8 cellular contexts compared by ENCODE assay signal in the genomic region with DNA sequence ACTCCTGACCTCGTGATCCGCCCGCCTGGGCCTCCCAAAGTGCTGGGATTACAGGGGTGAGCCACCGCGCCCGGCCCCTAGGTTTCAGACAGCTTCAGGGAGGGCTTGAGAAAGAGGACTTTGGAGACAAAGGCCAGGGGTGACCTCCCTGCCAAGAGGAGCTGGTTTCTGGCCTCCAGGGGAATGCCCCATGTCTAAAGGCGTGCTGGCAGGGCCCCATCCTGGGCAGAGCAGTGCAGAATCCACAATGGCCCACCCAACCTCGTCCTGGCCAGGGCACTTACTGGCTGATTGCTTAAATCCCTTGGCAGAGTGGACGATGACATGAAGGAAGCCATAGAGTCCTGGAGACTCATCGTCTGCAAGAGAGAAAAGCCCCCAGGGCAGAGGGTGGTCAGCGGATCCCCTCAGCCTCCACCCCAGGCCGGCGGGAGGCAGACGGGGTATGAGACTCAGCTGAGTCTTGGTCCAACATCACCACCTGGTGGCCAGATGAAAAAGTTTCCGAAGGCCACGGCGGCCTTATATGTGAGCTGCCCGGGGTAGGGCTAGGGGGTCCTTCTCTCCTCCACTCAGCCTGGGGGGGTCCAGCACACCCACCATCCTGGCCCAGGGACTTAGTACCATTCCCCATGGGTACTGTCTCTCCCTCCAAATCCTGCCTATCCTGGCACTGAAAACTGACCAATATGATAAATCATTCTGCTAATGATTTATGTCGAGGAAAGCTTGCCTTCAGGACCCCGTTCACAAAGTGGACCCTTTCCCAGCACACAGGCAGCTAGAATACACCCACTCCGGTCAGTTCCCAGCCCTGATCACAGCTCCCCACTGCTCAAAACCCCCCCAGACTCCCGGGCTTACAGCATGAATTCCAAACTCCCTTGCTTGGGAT. TPM values are rescaled to one million over a fixed set of nuclear protein-coding genes. Genes with fewer than 3 reads are reported as not detected.
DNase-seq lines count a peak whose midpoint lies in the region; ATAC-seq and TF ChIP-seq lines count a peak whose summit lies in the region.

No MANE protein-coding gene starts in this region.

- intact Hi-C loops in PC-9 (cut with micrococcal nuclease; ENCODE audit: unreplicated experiment): no loop called here

- H3F3A ChIP-seq in PC-9 (ENCODE audit: insufficient read depth, low read depth): peaks cover 28% of the 10 kb centered on the region; the same call in 1 of the 2 replicates

- no peak overlapping the region for H2AFZ ChIP-seq in PC-9

- H3K36me3 Mint-ChIP-seq in activated naive CD8-positive, alpha-beta T cell treated with anti-CD3 and anti-CD28 coated beads for 36 hours: peaks cover 21% of the 10 kb centered on the region

- H3K4me1 ChIP-seq in PC-9 (replicated peaks; ENCODE audit: insufficient read depth) (peaks cover 6% of the 10 kb centered on the region), cardiac muscle cell (ENCODE audit: low read depth) (no peaks in the 10 kb centered on the region)

- H3K4me3 ChIP-seq in PC-9: no peak overlapping the region
- H3K4me3 ChIP-seq in cardiac muscle cell: no peak overlapping the region

- no peak overlapping the region for H3K27ac Mint-ChIP-seq in activated naive CD8-positive, alpha-beta T cell treated with anti-CD3 and anti-CD28 coated beads for 36 hours

- H3K36me3 ChIP-seq in PC-9 (ENCODE audit: low read depth) (no peaks in the 10 kb centered on the region), cardiac muscle cell (peaks cover 18% of the 10 kb centered on the region)

- no peaks in the 10 kb centered on the region for H3K27me3 ChIP-seq in PC-9 (ENCODE audit: insufficient read depth, low read depth)
- no peaks in the 10 kb centered on the region for H3K27me3 ChIP-seq in cardiac muscle cell

- CTCF ChIA-PET in PC-9 (lab: Charles Lee): interaction anchor here (0.6 to 1.3 kb wide), 3 partner anchors 54 to 124 kb away, joined by 5 to 8 read pairs (median 7); partner anchors contain the start of gene ABR

- peak; percentile 78 for TF ChIP-seq CTCF in PC-9 (conservative IDR thresholded peaks at IDR 0.05)
- TF ChIP-seq CTCF in cardiac muscle cell (IDR thresholded peaks at IDR 0.05; ENCODE audit: low read depth, low read length): peak; percentile 72

- H3K9me3 Mint-ChIP-seq in activated naive CD8-positive, alpha-beta T cell treated with anti-CD3 and anti-CD28 coated beads for 36 hours: no peaks in the 10 kb centered on the region

- H3K4me3 Mint-ChIP-seq in activated naive CD8-positive, alpha-beta T cell treated with anti-CD3 and anti-CD28 coated beads for 36 hours: no peak overlapping the region

- H3K4me1 Mint-ChIP-seq in activated naive CD8-positive, alpha-beta T cell treated with anti-CD3 and anti-CD28 coated beads for 36 hours: no peaks in the 10 kb centered on the region

- DNase-seq in NCI-H524 (lab: John Stamatoyannopoulos, UW) (peak; percentile 21 to 61), NCI-H524 treated with DMSO at 0.1 percent for 48 hours (lab: John Stamatoyannopoulos, UW) (no peak), PC-9 (peak in 1 of 2 experiments; percentile 48), cardiac muscle cell (ENCODE audit: low read depth in 1 of 2, low spot score in 1 of 2) (peak; percentile 66 to 81), pulmonary artery endothelial cell (ENCODE audit: low read depth, low spot score) (peak; percentile 19)
- DNase-seq in activated naive CD8-positive, alpha-beta T cell treated with anti-CD3 and anti-CD28 coated beads for 36 hours: peak; percentile 44

- ATAC-seq in GM21360 (IDR thresholded peaks at IDR 0.05; ENCODE audit: unreplicated experiment): no peak
- ATAC-seq in GM21367 (IDR thresholded peaks at IDR 0.05; ENCODE audit: unreplicated experiment): no peak

- BruUV-seq in PC-9 (replicated peaks; lab: Mats Ljungman, UMichigan): no TSS peak

- POLR2A ChIA-PET in PC-9 (lab: Charles Lee; ENCODE audit: unreplicated experiment): no interaction called here

- H3K9me3 ChIP-seq in PC-9 (ENCODE audit: insufficient read depth, low read depth) (no peaks in the 10 kb centered on the region), cardiac muscle cell (ENCODE audit: low read depth) (no peaks in the 10 kb centered on the region)

- no peaks in the 10 kb centered on the region for H3K9me2 ChIP-seq in PC-9 (ENCODE audit: insufficient read depth)

- no peak overlapping the region for H3K4me2 ChIP-seq in PC-9

- H3K27ac ChIP-seq in PC-9: no peak overlapping the region
- peak overlapping the region; percentile 0 for H3K27ac ChIP-seq in cardiac muscle cell

- no peaks in the 10 kb centered on the region for H3K27me3 Mint-ChIP-seq in activated naive CD8-positive, alpha-beta T cell treated with anti-CD3 and anti-CD28 coated beads for 36 hours

- peaks cover 4% of the 10 kb centered on the region; the same call in 1 of the 2 replicates for H3K79me2 ChIP-seq in PC-9 (ENCODE audit: low read depth)

- H4K20me1 ChIP-seq in PC-9 (ENCODE audit: insufficient read depth): no peaks in the 10 kb centered on the region

RNA-seq across cellular contexts. Expression of gene TIMM22, which starts 59.1 kb away (rescaled TPM):
- total RNA-seq in PC-9 (2021) (11.5 and 11.6 TPM in 2 replicates), cardiac muscle cell (26.8 and 28.4 TPM in 2 replicates), pulmonary artery endothelial cell (22.5 and 23.0 TPM in 2 replicates)
- total RNA-seq in activated naive CD8-positive, alpha-beta T cell treated with anti-CD3 and anti-CD28 coated beads for 36 hours: 10 to 100 TPM; 15.4 to 16.9 TPM
- 33.1 and 34.7 TPM in 2 replicates for polyA plus RNA-seq in cardiac muscle cell
